ENCODE assay signal across 8 cellular contexts in genomic region chr17:76270770-76271668, GRCh38. TPM values are rescaled to one million over a fixed set of nuclear protein-coding genes. Genes with fewer than 3 reads are reported as not detected.
DNase-seq lines count a peak whose midpoint lies in the region; ATAC-seq, FAIRE-seq and TF ChIP-seq lines count a peak whose summit lies in the region.

No MANE protein-coding gene starts in this region.

- no peaks in the 10 kb centered on the region for H3K9me3 Mint-ChIP-seq in activated naive CD4-positive, alpha-beta T cell treated with anti-CD3 and anti-CD28 coated beads, Interleukin-2, amount 50 U/mL, for 24 hours

- H3K9me3 ChIP-seq in osteoblast (ENCODE audit: low read depth, low read length) = no peaks in the 10 kb centered on the region

- DNase-seq in GM13976 (ENCODE audit: low spot score) (peak; percentile 45), osteoblast (ENCODE audit: insufficient read length, low spot score, missing footprints) (peak; percentile 74), NCI-H446 treated with DMSO at 0.1 percent for 48 hours (lab: John Stamatoyannopoulos, UW) (no peak), HTR-8/SVneo (ENCODE audit: insufficient read length, low spot score) (no peak)

- H3K4me1 Mint-ChIP-seq in activated naive CD4-positive, alpha-beta T cell treated with anti-CD3 and anti-CD28 coated beads, Interleukin-2, amount 50 U/mL, for 24 hours = peaks cover 54% of the 10 kb centered on the region

- H3K27ac ChIP-seq in osteoblast (ENCODE audit: low read depth, low read length) = no peak overlapping the region

- peaks cover 2% of the 10 kb centered on the region for H4K20me1 ChIP-seq in osteoblast (ENCODE audit: insufficient read depth, low read length)

- H3K4me3 Mint-ChIP-seq in activated naive CD4-positive, alpha-beta T cell treated with anti-CD3 and anti-CD28 coated beads, Interleukin-2, amount 50 U/mL, for 24 hours = peak overlapping the region; percentile 75

- no peak overlapping the region for H3K4me3 ChIP-seq in osteoblast (ENCODE audit: insufficient read depth, low read length)

- in situ Hi-C loops in GM13976 (cut with MboI; ENCODE audit: low sequenced_read_pairs, unreplicated experiment) = no loop called here

- peak overlapping the region; percentile 85 for H3K27ac Mint-ChIP-seq in activated naive CD4-positive, alpha-beta T cell treated with anti-CD3 and anti-CD28 coated beads, Interleukin-2, amount 50 U/mL, for 24 hours

- no peaks in the 10 kb centered on the region for H3K27me3 Mint-ChIP-seq in activated naive CD4-positive, alpha-beta T cell treated with anti-CD3 and anti-CD28 coated beads, Interleukin-2, amount 50 U/mL, for 24 hours

- H3K79me2 ChIP-seq in osteoblast (ENCODE audit: insufficient read depth, low read length) = peaks cover 35% of the 10 kb centered on the region

- H3K36me3 Mint-ChIP-seq in activated naive CD4-positive, alpha-beta T cell treated with anti-CD3 and anti-CD28 coated beads, Interleukin-2, amount 50 U/mL, for 24 hours = peaks cover 7% of the 10 kb centered on the region

- H2AFZ ChIP-seq in osteoblast (ENCODE audit: low read length) = no peak overlapping the region

- peak; percentile 7 for ATAC-seq in HG02642 (IDR thresholded peaks at IDR 0.05; ENCODE audit: poor library complexity, unreplicated experiment)
- no peak for ATAC-seq in HG02798 (IDR thresholded peaks at IDR 0.05; ENCODE audit: poor library complexity, unreplicated experiment)
- ATAC-seq in HG03095 (IDR thresholded peaks at IDR 0.05; ENCODE audit: unreplicated experiment) = no peak

- FAIRE-seq in HTR-8/SVneo (lab: Jason Lieb, UNC) = no peak

- H3K4me1 ChIP-seq in osteoblast (ENCODE audit: insufficient read depth, low read length) = peaks cover 24% of the 10 kb centered on the region

- peaks cover 10% of the 10 kb centered on the region for H3K36me3 ChIP-seq in osteoblast (ENCODE audit: insufficient read depth, low read length)

- H3K4me2 ChIP-seq in osteoblast (ENCODE audit: insufficient read depth, low read length) = no peak overlapping the region

- no peaks in the 10 kb centered on the region for H3K27me3 ChIP-seq in osteoblast (ENCODE audit: insufficient read depth, low read length)

- TF ChIP-seq CTCF in GM13976 (IDR thresholded peaks at IDR 0.05; ENCODE audit: borderline replicate concordance, control extremely low read depth, extremely low read depth, insufficient read depth, missing control alignments) (no peak), osteoblast (IDR thresholded peaks at IDR 0.05; ENCODE audit: extremely low read depth, low read depth, low read length) (no peak)

RNA-seq across cellular contexts. Expression of gene UBALD2, which starts 5.9 kb away (rescaled TPM):
- 3.8 and 5.1 TPM in 2 replicates for total RNA-seq in osteoblast

RNA-seq across cellular contexts. Expression of gene RNF157, which starts 30.7 kb away (rescaled TPM):
- 0.29 and 0.36 TPM in 2 replicates for total RNA-seq in osteoblast

RNA-seq across cellular contexts. Expression of gene QRICH2, which starts 37.1 kb away (rescaled TPM):
- total RNA-seq in osteoblast = 2.9 and 3.6 TPM in 2 replicates

Comparison
In these comparisons a context has a peak if more than half of its experiments do, and no peak if none do; other contexts are left out.
1. DNase-seq: peak in GM13976 (single experiment) and osteoblast (single experiment); none in NCI-H446 treated with DMSO at 0.1 percent for 48 hours (single experiment) and HTR-8/SVneo (single experiment).